ENCODE assay signal across 9 cellular contexts in the genomic region with DNA sequence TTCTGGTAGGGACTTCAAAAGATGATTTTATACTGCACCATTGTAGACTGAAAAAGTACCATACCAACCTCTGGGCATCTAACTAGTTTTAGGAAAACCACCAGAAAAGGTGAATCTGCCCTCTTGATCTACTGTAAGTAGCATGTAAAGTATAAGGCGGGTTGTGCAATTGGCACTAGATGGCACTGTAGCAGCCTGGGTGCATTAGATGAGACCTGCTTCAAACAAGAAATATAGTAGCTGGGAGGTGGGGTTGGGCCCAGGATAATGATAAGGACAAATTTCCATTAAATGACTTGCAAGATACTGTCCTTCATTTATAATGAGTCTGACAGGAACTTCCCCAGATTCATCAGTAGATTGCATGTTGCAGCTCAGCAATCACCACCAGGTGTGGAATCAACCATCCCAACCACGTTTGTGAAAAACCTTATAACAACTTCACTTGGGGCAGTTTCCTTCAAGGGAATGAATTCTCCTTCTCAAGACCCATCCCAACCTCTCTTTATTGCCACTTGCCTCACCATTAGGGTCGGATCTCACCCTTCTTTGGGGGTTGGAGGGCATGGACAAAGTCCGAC. TPM values are rescaled to one million over a fixed set of nuclear protein-coding genes. Genes with fewer than 3 reads are reported as not detected.
DNase-seq lines count a peak whose midpoint lies in the region; ATAC-seq and TF ChIP-seq lines count a peak whose summit lies in the region.
"Had no signal": no experiment of that assay in that cellular context is flagged by ENCODE, and none has a peak within 500 bp of the region (broad histone marks: within the 10 kb centered on the region; RNA-seq: fewer than 3 reads in every experiment).

No MANE protein-coding gene starts in this region.

- ATAC-seq in T-helper 17 cell = peak; percentile 73
- no peak for ATAC-seq in HG03378 (IDR thresholded peaks at IDR 0.05; ENCODE audit: unreplicated experiment)
- no peak for ATAC-seq in HG03139 (IDR thresholded peaks at IDR 0.05; ENCODE audit: unreplicated experiment)

- H3K4me1 Mint-ChIP-seq in T-helper 17 cell = peaks cover 30% of the 10 kb centered on the region

- peaks cover 2% of the 10 kb centered on the region for H3K36me3 Mint-ChIP-seq in T-helper 17 cell (ENCODE audit: low read depth)

- peak; percentile 63 for TF ChIP-seq CTCF in foreskin fibroblast (IDR thresholded peaks at IDR 0.05; ENCODE audit: low read depth, low read length)

- H3K4me3 Mint-ChIP-seq in T-helper 17 cell = no peak overlapping the region

- H3K27ac Mint-ChIP-seq in T-helper 17 cell = peak overlapping the region; percentile 97

- DNase-seq in COLO829 (ENCODE audit: low spot score) (peak; percentile 72), HPDE6-E6E7 (ENCODE audit: extremely low spot score) (peak; percentile 52), T-helper 17 cell (no peak), foreskin fibroblast (peak; percentile 25 to 70), H4 (ENCODE audit: low spot score) (no peak), superior temporal gyrus (ENCODE audit: extremely low spot score) (no peak)
- DNase-seq: lower lobe of right lung had no signal

- no peaks in the 10 kb centered on the region for H3K9me3 ChIP-seq in T-helper 17 cell (ENCODE audit: control insufficient read depth, low read length, poor library complexity, severe bottlenecking)

- no peak overlapping the region for H3K4me3 ChIP-seq in foreskin fibroblast (ENCODE audit: low read depth in 1 of 2, low read length in 2 of 2)
- H3K4me3 ChIP-seq: lower lobe of right lung had no signal

- no peaks in the 10 kb centered on the region for H3K27me3 Mint-ChIP-seq in T-helper 17 cell

RNA-seq across cellular contexts. Expression of gene IL10, which starts 37.3 kb away (rescaled TPM):
- total RNA-seq in T-helper 17 cell = under 1 TPM; 0.20 to 0.76 TPM
- total RNA-seq in H4 (2014; rRNA removed; shearing (Covaris generic)) = not detected in 2 replicates

RNA-seq across cellular contexts. Expression of gene IL19, which starts 39.0 kb away (rescaled TPM):
- total RNA-seq in T-helper 17 cell = not detected
- not detected in 2 replicates for total RNA-seq in H4 (2014; rRNA removed; shearing (Covaris generic))
- total RNA-seq: lower lobe of right lung had no signal

RNA-seq across cellular contexts. Expression of gene IL20, which starts 55.8 kb away (rescaled TPM):
- not detected for total RNA-seq in T-helper 17 cell
- total RNA-seq in H4 (2014; rRNA removed; shearing (Covaris generic)) = not detected in 2 replicates
- total RNA-seq: lower lobe of right lung had no signal

Comparison
In these comparisons a context has a peak if more than half of its experiments do, and no peak if none do; other contexts are left out.
1. DNase-seq: peak in COLO829 (single experiment), HPDE6-E6E7 (single experiment) and foreskin fibroblast (2 of 2); none in T-helper 17 cell (0 of 3), H4 (single experiment) and superior temporal gyrus (single experiment).